In the genomic region with DNA sequence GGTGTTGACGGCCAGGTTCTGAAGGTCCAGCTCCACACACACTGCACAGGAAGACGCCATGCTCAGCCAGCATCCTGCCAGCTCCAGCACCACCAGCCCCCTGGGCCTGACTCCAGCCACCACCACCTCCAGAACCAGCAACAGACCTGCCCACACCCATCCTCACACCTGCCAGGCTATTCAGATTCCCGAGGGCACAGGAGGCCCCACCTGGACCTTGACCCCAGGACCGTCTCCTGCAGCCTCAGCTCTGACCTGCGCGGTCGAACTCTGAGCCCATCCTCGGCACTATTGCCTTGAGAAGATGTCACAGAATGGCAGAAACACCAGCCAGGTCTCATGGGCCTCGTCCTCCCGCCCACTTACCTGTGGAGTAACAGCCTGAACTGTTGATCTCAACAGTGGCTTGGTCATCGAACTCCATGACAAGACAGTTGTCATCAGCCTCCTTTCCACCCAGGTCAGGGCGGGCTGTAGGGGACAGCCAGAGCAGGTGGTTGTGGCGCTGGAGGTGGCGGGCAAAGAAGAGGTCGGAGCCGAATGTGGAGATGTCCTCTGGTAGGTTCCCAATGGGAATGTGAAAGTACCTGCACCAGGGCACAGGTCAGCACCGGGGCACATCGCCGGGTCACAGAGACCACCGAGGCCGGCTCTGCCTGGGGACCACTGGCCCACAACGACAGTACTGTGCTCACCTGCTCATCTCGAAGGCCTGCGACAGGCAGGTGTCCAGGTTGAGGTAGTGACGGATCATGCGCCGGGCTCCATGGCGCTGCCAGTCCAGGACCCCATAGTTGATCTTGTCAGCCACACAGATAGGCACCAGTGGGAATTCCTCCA, we compare ENCODE assay signal across 16 cellular contexts. TPM values are rescaled to one million over a fixed set of nuclear protein-coding genes. Genes with fewer than 3 reads are reported as not detected.
DNase-seq lines count a peak whose midpoint lies in the region; ATAC-seq and TF ChIP-seq lines count a peak whose summit lies in the region.
"Had no signal": no experiment of that assay in that cellular context is flagged by ENCODE, and none has a peak within 500 bp of the region (broad histone marks: within the 10 kb centered on the region; RNA-seq: fewer than 3 reads in every experiment).

No MANE protein-coding gene starts in this region.

- no peak overlapping the region for H3K27ac ChIP-seq in osteoblast (ENCODE audit: low read depth, low read length)
- H3K27ac ChIP-seq: Peyer's patch had no signal

- H3K4me1 Mint-ChIP-seq in Caco-2 (ENCODE audit: low read depth, unreplicated experiment) (no peaks in the 10 kb centered on the region), T-helper 17 cell (peaks cover 2% of the 10 kb centered on the region), nephron progenitor cell (peaks cover 24% of the 10 kb centered on the region)
- H3K4me1 Mint-ChIP-seq: GM23338 had no signal

- H2AFZ ChIP-seq in osteoblast (ENCODE audit: low read length) = no peak overlapping the region
- H2AFZ ChIP-seq: GM23338 had no signal

- no peak for DNase-seq in Caco-2
- no peak for DNase-seq in T-helper 17 cell
- DNase-seq in osteoblast (ENCODE audit: insufficient read length, low spot score, missing footprints) = peak; percentile 67
- no peak for DNase-seq in nephron progenitor cell
- DNase-seq in DMS153 treated with DMSO at 0.1 percent for 48 hours (lab: John Stamatoyannopoulos, UW; ENCODE audit: unreplicated experiment) = no peak
- DNase-seq: ACHN; CD8-positive, alpha-beta T cell; DMS 273 treated with DMSO at 0.1 percent for 48 hours; EL; NCI-H1048; NCI-H446 treated with DMSO at 0.1 percent for 48 hours; NCI-H774; Peyer's patch; Right ventricle myocardium superior; SK-N-SH had no signal

- H3K4me3 Mint-ChIP-seq in Caco-2 (ENCODE audit: unreplicated experiment) (no peak overlapping the region), T-helper 17 cell (no peak overlapping the region), nephron progenitor cell (no peak overlapping the region)
- H3K4me3 Mint-ChIP-seq: CD8-positive, alpha-beta T cell; GM23338 had no signal

- intact Hi-C loops in Caco-2 (cut with micrococcal nuclease; ENCODE audit: unreplicated experiment) = no loop called here

- H4K20me1 ChIP-seq in osteoblast (ENCODE audit: insufficient read depth, low read length) = no peaks in the 10 kb centered on the region

- TF ChIP-seq CTCF in Caco-2 (IDR thresholded peaks at IDR 0.05; ENCODE audit: insufficient read depth in 1 of 2, low read depth in 1 of 2, low read length in 1 of 2, severe bottlenecking in 1 of 2, unreplicated experiment in 1 of 2) = no peak
- TF ChIP-seq CTCF in osteoblast (IDR thresholded peaks at IDR 0.05; ENCODE audit: extremely low read depth, low read depth, low read length) = no peak
- TF ChIP-seq CTCF in nephron progenitor cell (IDR thresholded peaks at IDR 0.05) = no peak

- ATAC-seq in T-helper 17 cell = no peak
- ATAC-seq: CD8-positive, alpha-beta T cell; GM23338 had no signal

- H3K4me1 ChIP-seq in Caco-2 (no peaks in the 10 kb centered on the region), osteoblast (ENCODE audit: insufficient read depth, low read length) (no peaks in the 10 kb centered on the region)
- H3K4me1 ChIP-seq: Peyer's patch had no signal

- H3K36me3 ChIP-seq in Caco-2 (ENCODE audit: control insufficient read depth, insufficient read depth, low read length) (peaks cover 4% of the 10 kb centered on the region), osteoblast (ENCODE audit: insufficient read depth, low read length) (peaks cover 21% of the 10 kb centered on the region)

- H3K9me3 Mint-ChIP-seq in Caco-2 (ENCODE audit: unreplicated experiment) = no peaks in the 10 kb centered on the region
- H3K9me3 Mint-ChIP-seq in nephron progenitor cell = no peaks in the 10 kb centered on the region
- H3K9me3 Mint-ChIP-seq: CD8-positive, alpha-beta T cell; GM23338 had no signal

- H3K9me3 ChIP-seq in Caco-2 = no peaks in the 10 kb centered on the region
- H3K9me3 ChIP-seq in T-helper 17 cell (ENCODE audit: control insufficient read depth, low read length, poor library complexity, severe bottlenecking) = no peaks in the 10 kb centered on the region
- no peaks in the 10 kb centered on the region for H3K9me3 ChIP-seq in osteoblast (ENCODE audit: low read depth, low read length)
- H3K9me3 ChIP-seq: Peyer's patch, SK-N-SH had no signal

- H3K27me3 Mint-ChIP-seq in Caco-2 (ENCODE audit: insufficient read depth, unreplicated experiment) = no peaks in the 10 kb centered on the region
- H3K27me3 Mint-ChIP-seq in T-helper 17 cell = no peaks in the 10 kb centered on the region
- H3K27me3 Mint-ChIP-seq in nephron progenitor cell (ENCODE audit: low read depth, poor library complexity) = peaks cover 5% of the 10 kb centered on the region

- TSS peak; percentile 26 for BruUV-seq in Caco-2 (replicated peaks; lab: Mats Ljungman, UMichigan)

- H3K27me3 ChIP-seq in Caco-2 (replicated peaks; ENCODE audit: control insufficient read depth, insufficient read depth, low read length) (no peaks in the 10 kb centered on the region), osteoblast (ENCODE audit: insufficient read depth, low read length) (no peaks in the 10 kb centered on the region)
- H3K27me3 ChIP-seq: Peyer's patch had no signal

- POLR2A ChIA-PET in Caco-2 (lab: Charles Lee) = no interaction called here

- H3K4me3 ChIP-seq in Caco-2 (ENCODE audit: low read depth, low read length) (no peak overlapping the region), osteoblast (ENCODE audit: insufficient read depth, low read length) (no peak overlapping the region)
- H3K4me3 ChIP-seq: GM23338, Peyer's patch had no signal

- no peak overlapping the region for H3K4me2 ChIP-seq in osteoblast (ENCODE audit: insufficient read depth, low read length)
- H3K4me2 ChIP-seq: GM23338, SK-N-SH had no signal

- CTCF ChIA-PET in Caco-2 (lab: Charles Lee) = no interaction called here

- peaks cover 80% of the 10 kb centered on the region for H3K36me3 Mint-ChIP-seq in Caco-2 (ENCODE audit: insufficient read depth, unreplicated experiment)
- H3K36me3 Mint-ChIP-seq in T-helper 17 cell (ENCODE audit: low read depth) = peaks cover 8% of the 10 kb centered on the region
- H3K36me3 Mint-ChIP-seq in nephron progenitor cell (ENCODE audit: low read depth) = peaks cover 51% of the 10 kb centered on the region

- H3K27ac Mint-ChIP-seq in Caco-2 (ENCODE audit: unreplicated experiment) (no peak overlapping the region), T-helper 17 cell (peak overlapping the region; percentile 65), nephron progenitor cell (no peak overlapping the region)
- H3K27ac Mint-ChIP-seq: CD8-positive, alpha-beta T cell; GM23338 had no signal

- H3K79me2 ChIP-seq in osteoblast (ENCODE audit: insufficient read depth, low read length) = no peaks in the 10 kb centered on the region

RNA-seq across cellular contexts. Expression of gene P2RX2, which starts 23.5 kb away (rescaled TPM):
- total RNA-seq in Caco-2 (2022) (not detected in 2 replicates), T-helper 17 cell (not detected), osteoblast (not detected in 2 replicates)
- total RNA-seq: CD8-positive, alpha-beta T cell; Right ventricle myocardium superior had no signal

RNA-seq across cellular contexts. Expression of gene LRCOL1, which starts 31.6 kb away (rescaled TPM):
- total RNA-seq in Caco-2 (2022) (not detected in 2 replicates), T-helper 17 cell (not detected), osteoblast (not detected in 2 replicates)
- total RNA-seq: CD8-positive, alpha-beta T cell; Peyer's patch; Right ventricle myocardium superior had no signal

RNA-seq across cellular contexts. Expression of gene POLE, which starts 45.1 kb away (rescaled TPM):
- total RNA-seq in Caco-2 (2022) (167 and 170 TPM in 2 replicates), T-helper 17 cell (10 to 100 TPM; 50.4 to 54.7 TPM), osteoblast (15.2 and 22.1 TPM in 2 replicates)

RNA-seq across cellular contexts. Expression of gene PXMP2, which starts 45.4 kb away (rescaled TPM):
- total RNA-seq in Caco-2 (2022) (29.8 and 39.9 TPM in 2 replicates), T-helper 17 cell (1 to 10 TPM; 3.0 to 3.1 TPM), osteoblast (10.1 and 10.6 TPM in 2 replicates)
